12 cellular contexts compared by ENCODE assay signal in the genomic region with DNA sequence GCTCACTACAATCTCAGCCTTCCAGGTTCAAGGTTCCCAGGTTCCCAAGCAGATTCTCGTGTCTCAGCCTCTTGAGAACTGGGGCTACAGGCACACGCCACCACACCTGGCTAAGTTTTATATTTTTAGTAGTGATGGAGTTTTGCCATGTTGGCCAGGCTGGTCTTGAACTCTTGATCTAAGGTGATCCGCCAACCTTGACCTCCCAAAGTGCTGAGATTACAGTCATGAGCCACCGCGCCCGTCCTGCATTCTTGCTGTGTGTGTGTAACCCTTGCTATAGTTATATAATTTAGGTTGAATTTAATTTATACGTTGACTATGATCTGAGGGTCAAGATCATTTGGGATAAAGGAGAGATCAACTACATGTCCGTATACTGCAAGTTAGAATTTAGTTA. TPM values are rescaled to one million over a fixed set of nuclear protein-coding genes. Genes with fewer than 3 reads are reported as not detected.
DNase-seq lines count a peak whose midpoint lies in the region; ATAC-seq and TF ChIP-seq lines count a peak whose summit lies in the region.
"Had no signal": no experiment of that assay in that cellular context is flagged by ENCODE, and none has a peak within 500 bp of the region (broad histone marks: within the 10 kb centered on the region; RNA-seq: fewer than 3 reads in every experiment).

No MANE protein-coding gene starts in this region.

- CTCF ChIA-PET in activated CD8-positive, alpha-beta T cell treated with anti-CD3 and anti-CD28 coated beads for 36 hours (lab: Charles Lee) = interaction anchor here (0.8 to 4.9 kb wide), 23 partner anchors 9 to 588 kb away, joined by 3 to 62 read pairs (median 6); a partner anchor contains a TSS
- CTCF ChIA-PET in A673 (lab: Charles Lee) = interaction anchor here (0.6 to 2.1 kb wide), 6 partner anchors 30 to 419 kb away, joined by 3 to 16 read pairs (median 8); a partner anchor contains a TSS

- H3K27me3 Mint-ChIP-seq in activated CD8-positive, alpha-beta T cell treated with anti-CD3 and anti-CD28 coated beads for 36 hours = peaks cover 37% of the 10 kb centered on the region

- intact Hi-C loops in activated CD8-positive, alpha-beta T cell treated with anti-CD3 and anti-CD28 coated beads for 36 hours (cut with micrococcal nuclease) = loop anchor here (2.0 to 5.0 kb wide), 2 partner anchors 31 to 74 kb away; a partner anchor contains a TSS
- intact Hi-C loops in lower lobe of right lung (cut with DNase I) = no loop called here
- intact Hi-C loops in A673 (cut with micrococcal nuclease; ENCODE audit: unreplicated experiment) = loop anchor here (2.0 to 5.0 kb wide), 2 partner anchors 73 to 419 kb away; a partner anchor contains a TSS

- no TSS peak for BruUV-seq in A673 (replicated peaks; lab: Mats Ljungman, UMichigan)

- DNase-seq in activated naive CD4-positive, alpha-beta T cell treated with anti-CD3 and anti-CD28 coated beads, Interleukin-2, amount 50 U/mL, for 72 hours (ENCODE audit: low spot score in 2 of 2) = no peak
- no peak for DNase-seq in activated naive CD4-positive, alpha-beta T cell (lab: John Stamatoyannopoulos, UW)
- no peak for DNase-seq in activated CD8-positive, alpha-beta T cell treated with anti-CD3 and anti-CD28 coated beads for 36 hours
- DNase-seq in lower lobe of right lung = no peak
- no peak for DNase-seq in thoracic aorta (ENCODE audit: low spot score)
- no peak for DNase-seq in NCI-H748 (lab: John Stamatoyannopoulos, UW; ENCODE audit: unreplicated experiment)
- no peak for DNase-seq in A673 (ENCODE audit: low spot score)
- DNase-seq: BE2C, brain microvascular endothelial cell, NCI-H510A, SHP77 treated with DMSO at 0.1 percent for 48 hours had no signal

- H3K9me3 ChIP-seq in lower lobe of right lung = no peaks in the 10 kb centered on the region
- no peaks in the 10 kb centered on the region for H3K9me3 ChIP-seq in thoracic aorta
- H3K9me3 ChIP-seq in A673 (ENCODE audit: low read depth, low read length, poor library complexity, severe bottlenecking) = no peaks in the 10 kb centered on the region
- H3K9me3 ChIP-seq: BE2C had no signal

- peaks cover 22% of the 10 kb centered on the region for H3K4me1 ChIP-seq in lower lobe of right lung
- H3K4me1 ChIP-seq in thoracic aorta (ENCODE audit: control insufficient read depth in 1 of 2, low read depth in 2 of 2) = peaks cover 9 to 23% of the 10 kb centered on the region in 2 donors
- H3K4me1 ChIP-seq in A673 (ENCODE audit: insufficient read depth, low read length, poor library complexity, severe bottlenecking) = peaks cover 12% of the 10 kb centered on the region
- H3K4me1 ChIP-seq: BE2C had no signal

- POLR2A ChIA-PET in activated CD8-positive, alpha-beta T cell treated with anti-CD3 and anti-CD28 coated beads for 36 hours (lab: Charles Lee) = interaction anchor here (1.1 kb wide), 1 partner anchor 235 kb away, joined by 3 read pairs; no protein-coding TSS in a partner anchor
- POLR2A ChIA-PET in A673 (lab: Charles Lee; ENCODE audit: low non-redundant PET) = no interaction called here

- peaks cover 15% of the 10 kb centered on the region for H3K4me1 Mint-ChIP-seq in activated CD8-positive, alpha-beta T cell treated with anti-CD3 and anti-CD28 coated beads for 36 hours (ENCODE audit: low read depth)

- H3K27ac Mint-ChIP-seq in activated naive CD4-positive, alpha-beta T cell treated with anti-CD3 and anti-CD28 coated beads, Interleukin-2, amount 50 U/mL, for 72 hours = peak overlapping the region; percentile 47 to 69
- peak overlapping the region; percentile 78 for H3K27ac Mint-ChIP-seq in activated CD8-positive, alpha-beta T cell treated with anti-CD3 and anti-CD28 coated beads for 36 hours

- no peak for TF ChIP-seq CTCF in activated CD8-positive, alpha-beta T cell treated with anti-CD3 and anti-CD28 coated beads for 36 hours (IDR thresholded peaks at IDR 0.05)
- no peak for TF ChIP-seq CTCF in lower lobe of right lung (IDR thresholded peaks at IDR 0.05)
- no peak for TF ChIP-seq CTCF in thoracic aorta (IDR thresholded peaks at IDR 0.05)
- TF ChIP-seq CTCF in A673 (conservative IDR thresholded peaks at IDR 0.05; ENCODE audit: low read depth, low read length) = no peak

- peak overlapping the region; percentile 54 for H3K27ac ChIP-seq in lower lobe of right lung
- H3K27ac ChIP-seq in thoracic aorta = peak overlapping the region; percentile 64 to 70
- no peak overlapping the region for H3K27ac ChIP-seq in A673 (ENCODE audit: low read depth, low read length, poor library complexity, severe bottlenecking)

- H3K36me3 ChIP-seq in lower lobe of right lung = no peaks in the 10 kb centered on the region
- no peaks in the 10 kb centered on the region for H3K36me3 ChIP-seq in thoracic aorta
- no peaks in the 10 kb centered on the region for H3K36me3 ChIP-seq in A673 (ENCODE audit: insufficient read depth, low read length, poor library complexity, severe bottlenecking)
- H3K36me3 ChIP-seq: BE2C, brain microvascular endothelial cell had no signal

- no peaks in the 10 kb centered on the region for H3K9me3 Mint-ChIP-seq in activated naive CD4-positive, alpha-beta T cell treated with anti-CD3 and anti-CD28 coated beads, Interleukin-2, amount 50 U/mL, for 72 hours
- no peaks in the 10 kb centered on the region for H3K9me3 Mint-ChIP-seq in activated CD8-positive, alpha-beta T cell treated with anti-CD3 and anti-CD28 coated beads for 36 hours

- peaks cover 0 to 5% of the 10 kb centered on the region in 2 donors for H3K36me3 Mint-ChIP-seq in activated naive CD4-positive, alpha-beta T cell treated with anti-CD3 and anti-CD28 coated beads, Interleukin-2, amount 50 U/mL, for 72 hours
- no peaks in the 10 kb centered on the region for H3K36me3 Mint-ChIP-seq in activated CD8-positive, alpha-beta T cell treated with anti-CD3 and anti-CD28 coated beads for 36 hours (ENCODE audit: low read depth)

- ATAC-seq in activated naive CD4-positive, alpha-beta T cell treated with anti-CD3 and anti-CD28 coated beads, Interleukin-2, amount 50 U/mL, for 72 hours = no peak
- no peak for ATAC-seq in activated CD8-positive, alpha-beta T cell treated with anti-CD3 and anti-CD28 coated beads for 36 hours
- ATAC-seq in lower lobe of right lung (no peak), thoracic aorta (ENCODE audit: insufficient number of reproducible peaks, low FRiP score, low read depth) (no peak), GM21786 (IDR thresholded peaks at IDR 0.05; ENCODE audit: unreplicated experiment) (no peak)

- peaks cover 32% of the 10 kb centered on the region for H3K27me3 ChIP-seq in lower lobe of right lung (ENCODE audit: low read depth)
- H3K27me3 ChIP-seq in thoracic aorta (replicated peaks; ENCODE audit: insufficient read depth) = peaks cover 19% of the 10 kb centered on the region
- peaks cover 33% of the 10 kb centered on the region for H3K27me3 ChIP-seq in A673 (replicated peaks; ENCODE audit: insufficient read depth, low read depth, low read length, poor library complexity)

- peak overlapping the region; percentile 56 for H3K4me3 Mint-ChIP-seq in activated CD8-positive, alpha-beta T cell treated with anti-CD3 and anti-CD28 coated beads for 36 hours

- H3K4me3 ChIP-seq in lower lobe of right lung = no peak overlapping the region
- peak overlapping the region; percentile 67 for H3K4me3 ChIP-seq in thoracic aorta
- H3K4me3 ChIP-seq in A673 (ENCODE audit: low read depth, low read length, poor library complexity, severe bottlenecking) = no peak overlapping the region

RNA-seq across cellular contexts. Expression of a gene that starts 29.3 kb away (rescaled TPM):
- total RNA-seq in activated naive CD4-positive, alpha-beta T cell treated with anti-CD3 and anti-CD28 coated beads, Interleukin-2, amount 50 U/mL, for 72 hours = 10 to 100 TPM; 18.0 to 24.4 TPM
- 10 to 100 TPM; 17.6 to 18.4 TPM for total RNA-seq in activated CD8-positive, alpha-beta T cell treated with anti-CD3 and anti-CD28 coated beads for 36 hours
- total RNA-seq in lower lobe of right lung (11.3 TPM), thoracic aorta (10 to 100 TPM in 1 of 2 donors, 1 to 10 TPM in 1; 5.5 to 13.7 TPM), A673 (2021) (2.3 and 5.1 TPM in 2 replicates)

RNA-seq across cellular contexts. Expression of a gene that starts 35.7 kb away (rescaled TPM):
- 1 to 10 TPM; 3.6 to 8.4 TPM for total RNA-seq in activated naive CD4-positive, alpha-beta T cell treated with anti-CD3 and anti-CD28 coated beads, Interleukin-2, amount 50 U/mL, for 72 hours
- total RNA-seq in activated CD8-positive, alpha-beta T cell treated with anti-CD3 and anti-CD28 coated beads for 36 hours = 1 to 10 TPM; 5.8 to 7.3 TPM
- total RNA-seq in lower lobe of right lung (15.4 TPM), thoracic aorta (10 to 100 TPM; 16.4 to 29.4 TPM), A673 (2021) (31.4 and 33.3 TPM in 2 replicates)
